Comparison of ENCODE assay signal across 8 cellular contexts in genomic region chrX:119606508-119607389, GRCh38. TPM values are rescaled to one million over a fixed set of nuclear protein-coding genes. Genes with fewer than 3 reads are reported as not detected.
A peak's percentile ranks its signal among the peaks of the same experiment; 100 is the strongest.
DNase-seq lines count a peak whose midpoint lies in the region; ATAC-seq and TF ChIP-seq lines count a peak whose summit lies in the region.

No MANE protein-coding gene starts in this region.

- ATAC-seq in HG02870 (IDR thresholded peaks at IDR 0.05; ENCODE audit: unreplicated experiment) = peak; percentile 20

- H2AFZ ChIP-seq in parathyroid adenoma = peak overlapping the region; percentile 93

- H3K4me1 ChIP-seq in SJSA1 (replicated peaks) (0 out of 2 replicates have a peak, but pooled peaks cover 5% of the 10 kb centered on the region), parathyroid adenoma (no peaks in the 10 kb centered on the region)

- H3K36me3 ChIP-seq in SJSA1 (peaks cover 2% of the 10 kb centered on the region; the same call in 1 of the 2 replicates), parathyroid adenoma (ENCODE audit: control insufficient read depth, insufficient read depth, low read length) (no peaks in the 10 kb centered on the region)

- H3K4me1 Mint-ChIP-seq in activated CD4-positive, alpha-beta T cell treated with anti-CD3 and anti-CD28 coated beads, Interleukin-2, amount 10 ng/mL, durations not matched to agents 7 days and 5 days = peaks cover 33% of the 10 kb centered on the region

- POLR2A ChIA-PET in activated CD4-positive, alpha-beta T cell treated with anti-CD3 and anti-CD28 coated beads, Interleukin-2, amount 10 ng/mL, durations not matched to agents 7 days and 5 days (lab: Charles Lee) = no interaction called here

- H3K27ac ChIP-seq in SJSA1 = peak overlapping the region; percentile 73
- H3K27ac ChIP-seq in parathyroid adenoma = peak overlapping the region; percentile 83

- CTCF ChIA-PET in activated CD4-positive, alpha-beta T cell treated with anti-CD3 and anti-CD28 coated beads, Interleukin-2, amount 10 ng/mL, durations not matched to agents 7 days and 5 days (lab: Charles Lee) = interaction anchor here (0.5 to 2.8 kb wide), 2 partner anchors 123 to 237 kb away, joined by 3 to 10 read pairs; no protein-coding TSS in a partner anchor

- H3K27me3 ChIP-seq in SJSA1 (replicated peaks) = no peaks in the 10 kb centered on the region
- no peaks in the 10 kb centered on the region for H3K27me3 ChIP-seq in parathyroid adenoma (ENCODE audit: control insufficient read depth, insufficient read depth, low read length)

- peak overlapping the region; percentile 58 for H3K4me2 ChIP-seq in parathyroid adenoma (ENCODE audit: low read length)

- H3K4me3 Mint-ChIP-seq in activated CD4-positive, alpha-beta T cell treated with anti-CD3 and anti-CD28 coated beads, Interleukin-2, amount 10 ng/mL, durations not matched to agents 7 days and 5 days = peak overlapping the region; percentile 93

- no peaks in the 10 kb centered on the region for H3K27me3 Mint-ChIP-seq in activated CD4-positive, alpha-beta T cell treated with anti-CD3 and anti-CD28 coated beads, Interleukin-2, amount 10 ng/mL, durations not matched to agents 7 days and 5 days

- no peak for TF ChIP-seq CTCF in parathyroid adenoma (IDR thresholded peaks at IDR 0.05)

- H3K9me3 Mint-ChIP-seq in activated CD4-positive, alpha-beta T cell treated with anti-CD3 and anti-CD28 coated beads, Interleukin-2, amount 10 ng/mL, durations not matched to agents 7 days and 5 days = no peaks in the 10 kb centered on the region

- H3K4me3 ChIP-seq in SJSA1 (peak overlapping the region; percentile 86), parathyroid adenoma (ENCODE audit: low read depth, low read length) (peak overlapping the region; percentile 79)

- no peak for DNase-seq in activated CD4-positive, alpha-beta T cell treated with anti-CD3 and anti-CD28 coated beads, Interleukin-2, amount 10 ng/mL, durations not matched to agents 7 days and 5 days
- no peak for DNase-seq in activated CD4-positive, alpha-beta T cell treated with anti-CD3 and anti-CD28 coated beads for 48 hours
- DNase-seq in SJSA1 (ENCODE audit: low read depth in 1 of 2, low spot score in 2 of 2) = no peak
- DNase-seq in fibroblast of gingiva (ENCODE audit: low read depth) = peak; percentile 44
- no peak for DNase-seq in stimulated activated CD4-positive, alpha-beta T cell treated with anti-CD3 and anti-CD28 coated beads, Interleukin-2, amount 100 ng/mL, for 48 hours
- DNase-seq in NCI-H2171 (lab: John Stamatoyannopoulos, UW) = no peak

- H3K79me2 ChIP-seq in parathyroid adenoma = no peaks in the 10 kb centered on the region

- no peak overlapping the region for H3K9ac ChIP-seq in parathyroid adenoma

- H3K36me3 Mint-ChIP-seq in activated CD4-positive, alpha-beta T cell treated with anti-CD3 and anti-CD28 coated beads, Interleukin-2, amount 10 ng/mL, durations not matched to agents 7 days and 5 days (ENCODE audit: low read depth) = peaks cover 1% of the 10 kb centered on the region

- no peaks in the 10 kb centered on the region for H3K9me3 ChIP-seq in SJSA1 (replicated peaks)
- H3K9me3 ChIP-seq in parathyroid adenoma (ENCODE audit: control insufficient read depth, low read length) = no peaks in the 10 kb centered on the region

- H3K27ac Mint-ChIP-seq in activated CD4-positive, alpha-beta T cell treated with anti-CD3 and anti-CD28 coated beads, Interleukin-2, amount 10 ng/mL, durations not matched to agents 7 days and 5 days = peak overlapping the region; percentile 97

RNA-seq across cellular contexts. Expression of gene NKRF, which starts 0.5 kb away (rescaled TPM):
- total RNA-seq in activated CD4-positive, alpha-beta T cell treated with anti-CD3 and anti-CD28 coated beads, Interleukin-2, amount 10 ng/mL, durations not matched to agents 7 days and 5 days = 10 to 100 TPM; 13.7 to 15.4 TPM
- total RNA-seq in SJSA1 (2014; rRNA removed; shearing (Covaris generic)) = 3.1 and 4.7 TPM in 2 replicates

RNA-seq across cellular contexts. Expression of gene UBE2A, which starts 32.4 kb away (rescaled TPM):
- total RNA-seq in activated CD4-positive, alpha-beta T cell treated with anti-CD3 and anti-CD28 coated beads, Interleukin-2, amount 10 ng/mL, durations not matched to agents 7 days and 5 days = 10 to 100 TPM; 72.3 to 77.3 TPM
- 46.0 and 60.0 TPM in 2 replicates for total RNA-seq in SJSA1 (2014; rRNA removed; shearing (Covaris generic))

RNA-seq across cellular contexts. Expression of gene STEEP1, which starts 41.5 kb away (rescaled TPM):
- total RNA-seq in activated CD4-positive, alpha-beta T cell treated with anti-CD3 and anti-CD28 coated beads, Interleukin-2, amount 10 ng/mL, durations not matched to agents 7 days and 5 days = 10 to 100 TPM; 21.0 to 22.9 TPM
- 58.1 and 68.8 TPM in 2 replicates for total RNA-seq in SJSA1 (2014; rRNA removed; shearing (Covaris generic))
